14 cellular contexts compared by ENCODE assay signal in genomic region chr2:122831644-122832043, GRCh38.
"Had no signal": no experiment of that assay in that cellular context is flagged by ENCODE, and none has a peak within 500 bp of the region (broad histone marks: within the 10 kb centered on the region; RNA-seq: fewer than 3 reads in every experiment).

No MANE protein-coding gene starts in this region.

- H3K27ac ChIP-seq: cardiac muscle cell, pancreas, sigmoid colon, testis, upper lobe of left lung, VCaP had no signal

- DNase-seq: activated CD4-positive, alpha-beta memory T cell treated with anti-CD3 and anti-CD28 coated beads, Interleukin-2, amount 10 ng/mL, durations not matched to agents 7 days and 5 days; activated naive CD4-positive, alpha-beta T cell treated with anti-CD3 and anti-CD28 coated beads, Interleukin-2, amount 10 ng/mL, durations not matched to agents 7 days and 5 days; activated T-cell treated with anti-CD3 and anti-CD28 coated beads, Interleukin-2, amount 50 U/mL, for 24 hours; naive thymus-derived CD8-positive, alpha-beta T cell; pancreas; sigmoid colon; stimulated activated CD4-positive, alpha-beta T cell treated with anti-CD3 and anti-CD28 coated beads, Interleukin-1b, Interleukin-23, amount 100 ng/mL, for 48 hours; stimulated activated naive CD8-positive, alpha-beta T cell treated with anti-CD3 and anti-CD28 coated beads, Interleukin-15, amount 100 ng/mL, for 72 hours; T-helper 9 cell; testis; upper lobe of left lung had no signal

- H3K4me3 ChIP-seq: cardiac muscle cell, pancreas, sigmoid colon, testis, upper lobe of left lung had no signal

- H3K36me3 ChIP-seq: cardiac muscle cell, pancreas, sigmoid colon, upper lobe of left lung had no signal

- H3K9me3 ChIP-seq: pancreas, testis, upper lobe of left lung had no signal

- ATAC-seq: left lobe of liver; naive thymus-derived CD8-positive, alpha-beta T cell; pancreas; stimulated activated naive CD8-positive, alpha-beta T cell treated with anti-CD3 and anti-CD28 coated beads, Interleukin-15, amount 100 ng/mL, for 72 hours had no signal

- H3K4me1 ChIP-seq: pancreas, testis, upper lobe of left lung had no signal

- H3K27me3 ChIP-seq: cardiac muscle cell, pancreas, sigmoid colon, testis, upper lobe of left lung had no signal
